In the genomic region with DNA sequence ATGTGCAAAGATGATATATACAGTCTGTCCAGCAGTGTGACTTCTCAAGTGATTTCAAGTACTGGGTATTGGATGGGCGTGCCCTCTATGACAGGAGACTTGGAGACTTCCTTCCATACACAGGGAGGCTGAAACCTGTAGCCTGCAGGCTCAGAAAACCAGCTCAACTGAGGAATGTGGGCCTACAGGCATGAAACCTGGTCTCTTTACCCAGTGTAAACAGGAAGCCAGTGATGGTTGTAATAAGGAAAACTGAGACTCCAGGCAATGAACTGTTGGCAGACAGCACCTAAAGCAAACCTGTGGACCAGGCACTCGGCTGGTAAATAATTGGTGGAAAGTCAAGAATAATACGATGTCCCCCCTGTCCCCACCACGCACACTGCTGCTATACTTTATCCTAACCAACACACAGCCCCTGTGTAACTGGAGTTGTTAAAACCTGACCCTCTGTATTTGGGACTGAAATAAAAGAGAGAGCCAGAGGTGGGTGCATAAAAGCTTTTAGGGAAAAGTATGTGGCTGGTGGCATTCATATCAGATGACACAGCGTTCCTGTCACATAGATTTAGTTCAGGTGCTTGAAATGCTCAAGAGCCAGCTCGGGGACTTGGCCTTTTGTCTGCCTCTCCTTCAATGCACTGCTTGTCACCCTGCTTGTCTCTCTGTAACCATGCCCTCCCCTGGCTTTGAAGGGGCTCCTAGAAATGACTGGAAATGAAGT, we compare ENCODE assay signal across 11 cellular contexts.
DNase-seq lines count a peak whose midpoint lies in the region; ATAC-seq, FAIRE-seq and TF ChIP-seq lines count a peak whose summit lies in the region.
"Had no signal": no experiment of that assay in that cellular context is flagged by ENCODE, and none has a peak within 500 bp of the region (broad histone marks: within the 10 kb centered on the region; RNA-seq: fewer than 3 reads in every experiment).

No MANE protein-coding gene starts in this region.

- ATAC-seq in WTC11 (peak; percentile 95), HG02981 (IDR thresholded peaks at IDR 0.05; ENCODE audit: unreplicated experiment) (no peak)
- ATAC-seq: activated CD8-positive, alpha-beta T cell treated with anti-CD3 and anti-CD28 coated beads, Interleukin-2, amount 10 ng/mL, durations not matched to agents 7 days and 5 days had no signal

- peaks cover 25% of the 10 kb centered on the region for H3K4me1 Mint-ChIP-seq in WTC11

- no peak for FAIRE-seq in small intestine (lab: Jason Lieb, UNC)

- POLR2A ChIA-PET in WTC11 (lab: Charles Lee) = no interaction called here

- H3K9me3 ChIP-seq in osteoblast (ENCODE audit: low read depth, low read length) = no peaks in the 10 kb centered on the region
- H3K9me3 ChIP-seq in left ventricle myocardium inferior (replicated peaks) = no peaks in the 10 kb centered on the region
- H3K9me3 ChIP-seq in small intestine (ENCODE audit: control insufficient read depth, low read depth) = no peaks in the 10 kb centered on the region
- H3K9me3 ChIP-seq: ovary had no signal

- WGBS in small intestine, 3 donors = 44 to 65% (median 60%) methylated on average over 6 of the region's 6 CpGs

- H3K4me2 ChIP-seq in osteoblast (ENCODE audit: insufficient read depth, low read length) = no peak overlapping the region

- H3K79me2 ChIP-seq in osteoblast (ENCODE audit: insufficient read depth, low read length) = no peaks in the 10 kb centered on the region

- H3K4me3 Mint-ChIP-seq in WTC11 = no peak overlapping the region
- H3K4me3 Mint-ChIP-seq: activated CD8-positive, alpha-beta T cell treated with anti-CD3 and anti-CD28 coated beads, Interleukin-2, amount 10 ng/mL, durations not matched to agents 7 days and 5 days had no signal

- intact Hi-C loops in left ventricle myocardium inferior (cut with micrococcal nuclease) = no loop called here

- TF ChIP-seq CTCF in WTC11 (IDR thresholded peaks at IDR 0.05) (no peak), osteoblast (IDR thresholded peaks at IDR 0.05; ENCODE audit: extremely low read depth, low read depth, low read length) (no peak), left ventricle myocardium inferior (IDR thresholded peaks at IDR 0.05; ENCODE audit: borderline replicate concordance) (no peak)

- no peak overlapping the region for H2AFZ ChIP-seq in osteoblast (ENCODE audit: low read length)

- DNase-seq in ELF-1 (ENCODE audit: low read depth, low spot score) (peak; percentile 88), NCI-H1436 (lab: John Stamatoyannopoulos, UW) (peak; percentile 68), WTC11 (ENCODE audit: low spot score) (peak; percentile 12), osteoblast (ENCODE audit: insufficient read length, low spot score, missing footprints) (peak; percentile 26), GM19240 (ENCODE audit: insufficient read length, low spot score) (no peak), left ventricle myocardium inferior (no peak), small intestine (no peak)
- DNase-seq: activated CD8-positive, alpha-beta T cell treated with anti-CD3 and anti-CD28 coated beads, Interleukin-2, amount 10 ng/mL, durations not matched to agents 7 days and 5 days; Kasumi-1; ovary had no signal

- H3K27me3 ChIP-seq in osteoblast (ENCODE audit: insufficient read depth, low read length) (no peaks in the 10 kb centered on the region), left ventricle myocardium inferior (ENCODE audit: low read depth) (no peaks in the 10 kb centered on the region), small intestine (ENCODE audit: control insufficient read depth in 2 of 2, insufficient read depth in 2 of 2, low read length in 2 of 2) (no peaks in the 10 kb centered on the region)
- H3K27me3 ChIP-seq: ovary had no signal

- H3K27ac ChIP-seq in osteoblast (ENCODE audit: low read depth, low read length) (no peak overlapping the region), left ventricle myocardium inferior (replicated peaks) (no peak overlapping the region), small intestine (ENCODE audit: low read depth in 1 of 2, low read length in 1 of 2) (no peak overlapping the region)
- H3K27ac ChIP-seq: ovary had no signal

- H3K27me3 Mint-ChIP-seq in WTC11 (ENCODE audit: low read depth) = no peaks in the 10 kb centered on the region

- peak overlapping the region; percentile 48 for H3K27ac Mint-ChIP-seq in WTC11
- H3K27ac Mint-ChIP-seq: activated CD8-positive, alpha-beta T cell treated with anti-CD3 and anti-CD28 coated beads, Interleukin-2, amount 10 ng/mL, durations not matched to agents 7 days and 5 days had no signal

- no peak overlapping the region for H3K4me3 ChIP-seq in osteoblast (ENCODE audit: insufficient read depth, low read length)
- no peak overlapping the region for H3K4me3 ChIP-seq in left ventricle myocardium inferior
- H3K4me3 ChIP-seq in small intestine (ENCODE audit: low read depth in 1 of 2, low read length in 2 of 2) = no peak overlapping the region
- H3K4me3 ChIP-seq: ovary had no signal

- CTCF ChIA-PET in WTC11 (lab: Charles Lee) = no interaction called here

- no peaks in the 10 kb centered on the region for H4K20me1 ChIP-seq in osteoblast (ENCODE audit: insufficient read depth, low read length)

- no peaks in the 10 kb centered on the region for H3K9me3 Mint-ChIP-seq in WTC11

- no peaks in the 10 kb centered on the region for H3K36me3 ChIP-seq in osteoblast (ENCODE audit: insufficient read depth, low read length)
- no peaks in the 10 kb centered on the region for H3K36me3 ChIP-seq in left ventricle myocardium inferior
- no peaks in the 10 kb centered on the region for H3K36me3 ChIP-seq in small intestine (ENCODE audit: control insufficient read depth in 2 of 2, insufficient read depth in 2 of 2, low read length in 2 of 2)
- H3K36me3 ChIP-seq: ovary had no signal

- H3K4me1 ChIP-seq in osteoblast (ENCODE audit: insufficient read depth, low read length) (no peaks in the 10 kb centered on the region), left ventricle myocardium inferior (no peaks in the 10 kb centered on the region), small intestine (ENCODE audit: control insufficient read depth in 2 of 2, insufficient read depth in 1 of 2, low read depth in 1 of 2, low read length in 1 of 2) (no peaks in the 10 kb centered on the region)

- H3K36me3 Mint-ChIP-seq in WTC11 = no peaks in the 10 kb centered on the region

TF ChIP-seq in WTC11, 78 proteins besides CTCF, POLR2A, EP300 and RAD21:
- TF ChIP-seq PRRX2 (CRISPR knock-in tag; IDR thresholded peaks at IDR 0.05) = no peak
- TF ChIP-seq ZNF416 (CRISPR knock-in tag; IDR thresholded peaks at IDR 0.05) = no peak
- no peak for TF ChIP-seq ELF4 (CRISPR knock-in tag; IDR thresholded peaks at IDR 0.05; ENCODE audit: low read depth)

Comparison
In these comparisons a context has a peak if more than half of its experiments do, and no peak if none do; other contexts are left out.
1. DNase-seq: peak in ELF-1 (single experiment), NCI-H1436 (single experiment), WTC11 (single experiment) and osteoblast (single experiment); none in GM19240 (single experiment), left ventricle myocardium inferior (single experiment) and small intestine (single experiment).